ENCODE assay signal across 1 cellular context in the genomic region with DNA sequence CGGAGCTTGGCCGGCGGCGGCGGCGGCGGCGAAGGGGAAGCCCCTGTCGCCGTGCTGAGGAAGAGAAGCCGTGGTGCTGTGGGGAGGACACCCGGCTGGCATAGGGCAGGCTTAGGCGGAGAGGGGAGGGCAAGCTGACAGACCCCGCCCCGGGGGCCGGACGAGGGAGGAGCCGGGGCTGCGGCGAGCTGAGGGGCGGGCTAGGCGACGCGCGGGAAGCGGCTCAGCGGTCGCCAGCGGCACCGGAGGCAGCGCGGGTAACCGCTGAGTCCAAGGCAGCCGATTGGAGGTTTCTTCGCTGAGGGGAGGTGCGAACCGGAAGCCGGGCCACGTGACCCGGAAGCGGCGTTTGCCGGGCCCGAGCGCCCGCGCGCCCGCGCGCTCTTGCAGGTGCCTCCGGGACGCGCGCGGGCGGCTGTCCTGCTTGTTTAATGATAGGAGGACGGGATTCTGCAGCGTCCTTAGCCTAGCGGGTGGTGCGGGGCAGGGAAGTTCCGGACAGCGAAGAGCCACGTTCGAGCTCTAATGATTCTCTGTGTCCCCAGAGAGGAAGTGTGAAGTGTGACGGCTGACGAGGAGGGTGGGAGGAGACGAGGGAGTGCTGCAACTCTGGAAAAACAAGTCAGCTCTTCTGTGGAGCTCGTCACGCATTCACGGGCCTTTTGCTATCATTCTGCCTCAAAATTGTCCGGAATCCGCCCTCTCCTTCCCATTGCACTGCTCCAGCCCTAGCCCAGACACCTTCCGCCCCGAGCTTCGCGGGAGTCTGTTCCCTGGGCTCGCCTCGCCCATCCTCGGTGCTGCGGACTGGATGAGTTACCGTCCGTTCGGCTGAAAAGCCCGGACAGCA.
A peak's percentile ranks its signal among the peaks of the same experiment; 100 is the strongest.
TF ChIP-seq lines count a peak whose summit lies in the region.

A gene (minus strand): TSS at position 102 of the 850 bp plus-strand sequence. CDS start 2,289 bp downstream, outside the sequence.

TF ChIP-seq in GM23338, 12 proteins besides CTCF, POLR2A, EP300 and RAD21:
- TF ChIP-seq, protein P1, sequence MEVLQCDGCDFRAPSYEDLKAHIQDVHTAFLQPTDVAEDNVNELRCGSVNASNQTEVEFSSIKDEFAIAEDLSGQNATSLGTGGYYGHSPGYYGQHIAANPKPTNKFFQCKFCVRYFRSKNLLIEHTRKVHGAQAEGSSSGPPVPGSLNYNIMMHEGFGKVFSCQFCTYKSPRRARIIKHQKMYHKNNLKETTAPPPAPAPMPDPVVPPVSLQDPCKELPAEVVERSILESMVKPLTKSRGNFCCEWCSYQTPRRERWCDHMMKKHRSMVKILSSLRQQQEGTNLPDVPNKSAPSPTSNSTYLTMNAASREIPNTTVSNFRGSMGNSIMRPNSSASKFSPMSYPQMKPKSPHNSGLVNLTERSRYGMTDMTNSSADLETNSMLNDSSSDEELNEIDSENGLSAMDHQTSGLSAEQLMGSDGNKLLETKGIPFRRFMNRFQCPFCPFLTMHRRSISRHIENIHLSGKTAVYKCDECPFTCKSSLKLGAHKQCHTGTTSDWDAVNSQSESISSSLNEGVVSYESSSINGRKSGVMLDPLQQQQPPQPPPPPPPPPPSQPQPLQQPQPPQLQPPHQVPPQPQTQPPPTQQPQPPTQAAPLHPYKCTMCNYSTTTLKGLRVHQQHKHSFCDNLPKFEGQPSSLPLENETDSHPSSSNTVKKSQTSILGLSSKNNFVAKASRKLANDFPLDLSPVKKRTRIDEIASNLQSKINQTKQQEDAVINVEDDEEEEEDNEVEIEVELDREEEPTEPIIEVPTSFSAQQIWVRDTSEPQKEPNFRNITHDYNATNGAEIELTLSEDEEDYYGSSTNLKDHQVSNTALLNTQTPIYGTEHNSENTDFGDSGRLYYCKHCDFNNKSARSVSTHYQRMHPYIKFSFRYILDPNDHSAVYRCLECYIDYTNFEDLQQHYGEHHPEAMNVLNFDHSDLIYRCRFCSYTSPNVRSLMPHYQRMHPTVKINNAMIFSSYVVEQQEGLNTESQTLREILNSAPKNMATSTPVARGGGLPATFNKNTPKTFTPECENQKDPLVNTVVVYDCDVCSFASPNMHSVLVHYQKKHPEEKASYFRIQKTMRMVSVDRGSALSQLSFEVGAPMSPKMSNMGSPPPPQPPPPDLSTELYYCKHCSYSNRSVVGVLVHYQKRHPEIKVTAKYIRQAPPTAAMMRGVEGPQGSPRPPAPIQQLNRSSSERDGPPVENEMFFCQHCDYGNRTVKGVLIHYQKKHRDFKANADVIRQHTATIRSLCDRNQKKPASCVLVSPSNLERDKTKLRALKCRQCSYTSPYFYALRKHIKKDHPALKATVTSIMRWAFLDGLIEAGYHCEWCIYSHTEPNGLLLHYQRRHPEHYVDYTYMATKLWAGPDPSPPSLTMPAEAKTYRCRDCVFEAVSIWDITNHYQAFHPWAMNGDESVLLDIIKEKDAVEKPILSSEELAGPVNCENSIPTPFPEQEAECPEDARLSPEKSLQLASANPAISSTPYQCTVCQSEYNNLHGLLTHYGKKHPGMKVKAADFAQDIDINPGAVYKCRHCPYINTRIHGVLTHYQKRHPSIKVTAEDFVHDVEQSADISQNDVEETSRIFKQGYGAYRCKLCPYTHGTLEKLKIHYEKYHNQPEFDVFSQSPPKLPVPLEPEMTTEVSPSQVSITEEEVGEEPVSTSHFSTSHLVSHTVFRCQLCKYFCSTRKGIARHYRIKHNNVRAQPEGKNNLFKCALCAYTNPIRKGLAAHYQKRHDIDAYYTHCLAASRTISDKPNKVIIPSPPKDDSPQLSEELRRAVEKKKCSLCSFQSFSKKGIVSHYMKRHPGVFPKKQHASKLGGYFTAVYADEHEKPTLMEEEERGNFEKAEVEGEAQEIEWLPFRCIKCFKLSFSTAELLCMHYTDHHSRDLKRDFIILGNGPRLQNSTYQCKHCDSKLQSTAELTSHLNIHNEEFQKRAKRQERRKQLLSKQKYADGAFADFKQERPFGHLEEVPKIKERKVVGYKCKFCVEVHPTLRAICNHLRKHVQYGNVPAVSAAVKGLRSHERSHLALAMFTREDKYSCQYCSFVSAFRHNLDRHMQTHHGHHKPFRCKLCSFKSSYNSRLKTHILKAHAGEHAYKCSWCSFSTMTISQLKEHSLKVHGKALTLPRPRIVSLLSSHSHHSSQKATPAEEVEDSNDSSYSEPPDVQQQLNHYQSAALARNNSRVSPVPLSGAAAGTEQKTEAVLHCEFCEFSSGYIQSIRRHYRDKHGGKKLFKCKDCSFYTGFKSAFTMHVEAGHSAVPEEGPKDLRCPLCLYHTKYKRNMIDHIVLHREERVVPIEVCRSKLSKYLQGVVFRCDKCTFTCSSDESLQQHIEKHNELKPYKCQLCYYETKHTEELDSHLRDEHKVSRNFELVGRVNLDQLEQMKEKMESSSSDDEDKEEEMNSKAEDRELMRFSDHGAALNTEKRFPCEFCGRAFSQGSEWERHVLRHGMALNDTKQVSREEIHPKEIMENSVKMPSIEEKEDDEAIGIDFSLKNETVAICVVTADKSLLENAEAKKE (CRISPR knock-in tag; IDR thresholded peaks at IDR 0.05) = no peak
- TF ChIP-seq NANOG (IDR thresholded peaks at IDR 0.05; ENCODE audit: borderline replicate concordance) (no peak), JUNB (IDR thresholded peaks at IDR 0.05; ENCODE audit: unreplicated experiment) (no peak), POLR2AphosphoS5 (IDR thresholded peaks at IDR 0.05; ENCODE audit: low read depth) (peak; percentile 27; the same call in 1 of the 2 replicates), EZH2 (IDR thresholded peaks at IDR 0.05; ENCODE audit: low read depth, unreplicated experiment) (no peak), EZH2phosphoT487 (IDR thresholded peaks at IDR 0.05; ENCODE audit: unreplicated experiment) (no peak), ZNF331 (CRISPR knock-in tag; IDR thresholded peaks at IDR 0.05; ENCODE audit: low read depth) (no peak), CREB1 (CRISPR knock-in tag; IDR thresholded peaks at IDR 0.05; ENCODE audit: low read depth) (peak; percentile 53), ZNF114 (CRISPR knock-in tag; IDR thresholded peaks at IDR 0.05) (no peak), STAT1 (IDR thresholded peaks at IDR 0.05; ENCODE audit: unreplicated experiment) (no peak)
- TF ChIP-seq, protein P2, sequence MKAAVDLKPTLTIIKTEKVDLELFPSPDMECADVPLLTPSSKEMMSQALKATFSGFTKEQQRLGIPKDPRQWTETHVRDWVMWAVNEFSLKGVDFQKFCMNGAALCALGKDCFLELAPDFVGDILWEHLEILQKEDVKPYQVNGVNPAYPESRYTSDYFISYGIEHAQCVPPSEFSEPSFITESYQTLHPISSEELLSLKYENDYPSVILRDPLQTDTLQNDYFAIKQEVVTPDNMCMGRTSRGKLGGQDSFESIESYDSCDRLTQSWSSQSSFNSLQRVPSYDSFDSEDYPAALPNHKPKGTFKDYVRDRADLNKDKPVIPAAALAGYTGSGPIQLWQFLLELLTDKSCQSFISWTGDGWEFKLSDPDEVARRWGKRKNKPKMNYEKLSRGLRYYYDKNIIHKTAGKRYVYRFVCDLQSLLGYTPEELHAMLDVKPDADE (IDR thresholded peaks at IDR 0.05) = no peak
- TF ChIP-seq, protein P3, sequence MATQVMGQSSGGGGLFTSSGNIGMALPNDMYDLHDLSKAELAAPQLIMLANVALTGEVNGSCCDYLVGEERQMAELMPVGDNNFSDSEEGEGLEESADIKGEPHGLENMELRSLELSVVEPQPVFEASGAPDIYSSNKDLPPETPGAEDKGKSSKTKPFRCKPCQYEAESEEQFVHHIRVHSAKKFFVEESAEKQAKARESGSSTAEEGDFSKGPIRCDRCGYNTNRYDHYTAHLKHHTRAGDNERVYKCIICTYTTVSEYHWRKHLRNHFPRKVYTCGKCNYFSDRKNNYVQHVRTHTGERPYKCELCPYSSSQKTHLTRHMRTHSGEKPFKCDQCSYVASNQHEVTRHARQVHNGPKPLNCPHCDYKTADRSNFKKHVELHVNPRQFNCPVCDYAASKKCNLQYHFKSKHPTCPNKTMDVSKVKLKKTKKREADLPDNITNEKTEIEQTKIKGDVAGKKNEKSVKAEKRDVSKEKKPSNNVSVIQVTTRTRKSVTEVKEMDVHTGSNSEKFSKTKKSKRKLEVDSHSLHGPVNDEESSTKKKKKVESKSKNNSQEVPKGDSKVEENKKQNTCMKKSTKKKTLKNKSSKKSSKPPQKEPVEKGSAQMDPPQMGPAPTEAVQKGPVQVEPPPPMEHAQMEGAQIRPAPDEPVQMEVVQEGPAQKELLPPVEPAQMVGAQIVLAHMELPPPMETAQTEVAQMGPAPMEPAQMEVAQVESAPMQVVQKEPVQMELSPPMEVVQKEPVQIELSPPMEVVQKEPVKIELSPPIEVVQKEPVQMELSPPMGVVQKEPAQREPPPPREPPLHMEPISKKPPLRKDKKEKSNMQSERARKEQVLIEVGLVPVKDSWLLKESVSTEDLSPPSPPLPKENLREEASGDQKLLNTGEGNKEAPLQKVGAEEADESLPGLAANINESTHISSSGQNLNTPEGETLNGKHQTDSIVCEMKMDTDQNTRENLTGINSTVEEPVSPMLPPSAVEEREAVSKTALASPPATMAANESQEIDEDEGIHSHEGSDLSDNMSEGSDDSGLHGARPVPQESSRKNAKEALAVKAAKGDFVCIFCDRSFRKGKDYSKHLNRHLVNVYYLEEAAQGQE (IDR thresholded peaks at IDR 0.05; ENCODE audit: unreplicated experiment) = no peak
